Comparison of ENCODE assay signal across 14 cellular contexts in the genomic region with DNA sequence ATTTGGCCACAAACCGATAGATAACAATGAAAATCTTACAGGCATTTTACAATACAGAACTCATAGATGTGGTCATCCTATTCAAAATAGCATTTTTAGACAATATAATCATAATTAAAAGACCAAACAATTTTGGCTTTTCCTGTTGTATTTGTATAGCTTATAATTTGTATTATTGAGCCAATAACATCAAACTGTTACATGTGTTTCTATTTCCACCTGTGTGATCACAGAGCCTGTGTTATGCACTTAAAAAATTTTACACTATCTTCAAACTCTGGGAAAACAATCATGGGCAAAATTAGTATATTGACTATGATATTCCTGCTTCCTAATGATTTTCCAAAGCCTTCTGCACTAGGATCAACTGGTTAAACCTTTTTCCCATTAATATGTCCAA. TPM values are rescaled to one million over a fixed set of nuclear protein-coding genes. Genes with fewer than 3 reads are reported as not detected.
DNase-seq lines count a peak whose midpoint lies in the region; ATAC-seq, FAIRE-seq and TF ChIP-seq lines count a peak whose summit lies in the region.
"Had no signal": no experiment of that assay in that cellular context is flagged by ENCODE, and none has a peak within 500 bp of the region (broad histone marks: within the 10 kb centered on the region; RNA-seq: fewer than 3 reads in every experiment).

No MANE protein-coding gene starts in this region.

- H3K27ac Mint-ChIP-seq in activated CD8-positive, alpha-beta memory T cell treated with anti-CD3 and anti-CD28 coated beads, Interleukin-2, amount 10 ng/mL, durations not matched to agents 7 days and 5 days: no peak overlapping the region
- H3K27ac Mint-ChIP-seq in activated CD4-positive, alpha-beta memory T cell treated with anti-CD3 and anti-CD28 coated beads, Interleukin-2, amount 10 ng/mL, durations not matched to agents 7 days and 5 days: no peak overlapping the region
- H3K27ac Mint-ChIP-seq: activated naive CD8-positive, alpha-beta T cell; CD4-positive, CD25-positive, alpha-beta regulatory T cell; effector memory CD8-positive, alpha-beta T cell had no signal

- H3K27ac ChIP-seq in AG04450 (ENCODE audit: low read depth, low read length) (no peak overlapping the region), PC-3 (ENCODE audit: low read length) (no peak overlapping the region), gastrocnemius medialis (peak overlapping the region; percentile 97 to 100 (median 99))

- H3F3A ChIP-seq in PC-3 (ENCODE audit: low read length, unreplicated experiment): no peaks in the 10 kb centered on the region

- H3K4me3 ChIP-seq in AG04450 (ENCODE audit: low read depth, low read length): peak overlapping the region; percentile 77
- peak overlapping the region; percentile 79; the same call in 1 of the 2 replicates for H3K4me3 ChIP-seq in PC-3 (ENCODE audit: low read length)
- peak overlapping the region; percentile 81 for H3K4me3 ChIP-seq in fibroblast of villous mesenchyme (ENCODE audit: low read depth, low read length)
- peak overlapping the region; percentile 87 to 93 (median 90) for H3K4me3 ChIP-seq in gastrocnemius medialis

- BruUV-seq in PC-3 (replicated peaks; lab: Mats Ljungman, UMichigan): no TSS peak

- ATAC-seq in PC-3 (no peak), gastrocnemius medialis (no peak)
- no peak for ATAC-seq in activated CD8-positive, alpha-beta memory T cell treated with anti-CD3 and anti-CD28 coated beads, Interleukin-2, amount 10 ng/mL, durations not matched to agents 7 days and 5 days

- H3K79me2 ChIP-seq in PC-3 (ENCODE audit: low read length): no peaks in the 10 kb centered on the region

- CTCF ChIA-PET in AG04450 (lab: Charles Lee): interaction anchor here (0.6 kb wide), 1 partner anchor 96 kb away, joined by 3 read pairs; no protein-coding TSS in a partner anchor
- CTCF ChIA-PET in PC-3 (lab: Charles Lee): interaction anchor here (1.6 kb wide), 1 partner anchor 22 kb away, joined by 5 read pairs; no protein-coding TSS in a partner anchor
- CTCF ChIA-PET in activated CD8-positive, alpha-beta memory T cell treated with anti-CD3 and anti-CD28 coated beads, Interleukin-2, amount 10 ng/mL, durations not matched to agents 7 days and 5 days (lab: Charles Lee): no interaction called here
- CTCF ChIA-PET in activated CD4-positive, alpha-beta memory T cell treated with anti-CD3 and anti-CD28 coated beads, Interleukin-2, amount 10 ng/mL, durations not matched to agents 7 days and 5 days (lab: Charles Lee): no interaction called here

- H3K36me3 ChIP-seq in PC-3 (ENCODE audit: low read depth, low read length) (no peaks in the 10 kb centered on the region), gastrocnemius medialis (no peaks in the 10 kb centered on the region)

- no peaks in the 10 kb centered on the region for H3K27me3 ChIP-seq in AG04450 (ENCODE audit: control insufficient read depth, insufficient read depth, low read length)
- no peaks in the 10 kb centered on the region for H3K27me3 ChIP-seq in PC-3 (ENCODE audit: low read length)
- no peaks in the 10 kb centered on the region for H3K27me3 ChIP-seq in gastrocnemius medialis

- no peak overlapping the region for H3K9ac ChIP-seq in PC-3 (ENCODE audit: low read length)

- intact Hi-C loops in PC-3 (cut with micrococcal nuclease) (loop anchor here (2.0 kb wide), 1 partner anchor 49 kb away; no protein-coding TSS in a partner anchor), gastrocnemius medialis (cut with DNase I; ENCODE audit: low total_unique reads) (loop anchor here (2.0 to 5.0 kb wide), 2 partner anchors 31 to 1105 kb away; no protein-coding TSS in a partner anchor)

- no peak for TF ChIP-seq POLR2A in gastrocnemius medialis (IDR thresholded peaks at IDR 0.05)

- FAIRE-seq in RCC 7860 (lab: Jason Lieb, UNC): no peak
- FAIRE-seq: HTR-8/SVneo had no signal

- in situ Hi-C loops in gastrocnemius medialis (cut with MboI; ENCODE audit: low sequenced_read_pairs in 4 of 4): loop anchor here in 1 of 4 donors (25.0 kb wide), 1 partner anchor 1120 kb away; no protein-coding TSS in a partner anchor

- no peaks in the 10 kb centered on the region for H4K20me1 ChIP-seq in PC-3 (ENCODE audit: low read length)

- H3K4me1 Mint-ChIP-seq in activated CD8-positive, alpha-beta memory T cell treated with anti-CD3 and anti-CD28 coated beads, Interleukin-2, amount 10 ng/mL, durations not matched to agents 7 days and 5 days: peaks cover 8% of the 10 kb centered on the region
- H3K4me1 Mint-ChIP-seq in activated CD4-positive, alpha-beta memory T cell treated with anti-CD3 and anti-CD28 coated beads, Interleukin-2, amount 10 ng/mL, durations not matched to agents 7 days and 5 days: peaks cover 8% of the 10 kb centered on the region

- no peaks in the 10 kb centered on the region for H3K36me3 Mint-ChIP-seq in activated CD8-positive, alpha-beta memory T cell treated with anti-CD3 and anti-CD28 coated beads, Interleukin-2, amount 10 ng/mL, durations not matched to agents 7 days and 5 days
- H3K36me3 Mint-ChIP-seq in activated CD4-positive, alpha-beta memory T cell treated with anti-CD3 and anti-CD28 coated beads, Interleukin-2, amount 10 ng/mL, durations not matched to agents 7 days and 5 days (ENCODE audit: low read depth): no peaks in the 10 kb centered on the region
- H3K36me3 Mint-ChIP-seq: activated naive CD8-positive, alpha-beta T cell; CD4-positive, CD25-positive, alpha-beta regulatory T cell had no signal

- H3K9me3 ChIP-seq in AG04450 (ENCODE audit: control insufficient read depth, insufficient read depth, low read length) (peaks cover 2% of the 10 kb centered on the region; the same call in 1 of the 2 replicates), PC-3 (ENCODE audit: low read length) (no peaks in the 10 kb centered on the region), gastrocnemius medialis (no peaks in the 10 kb centered on the region)

- no peaks in the 10 kb centered on the region for H3K9me3 Mint-ChIP-seq in activated CD8-positive, alpha-beta memory T cell treated with anti-CD3 and anti-CD28 coated beads, Interleukin-2, amount 10 ng/mL, durations not matched to agents 7 days and 5 days (ENCODE audit: low read depth)
- no peaks in the 10 kb centered on the region for H3K9me3 Mint-ChIP-seq in activated CD4-positive, alpha-beta memory T cell treated with anti-CD3 and anti-CD28 coated beads, Interleukin-2, amount 10 ng/mL, durations not matched to agents 7 days and 5 days
- H3K9me3 Mint-ChIP-seq: effector memory CD8-positive, alpha-beta T cell had no signal

- peak overlapping the region; percentile 95; the same call in 1 of the 2 replicates for H2AFZ ChIP-seq in PC-3 (ENCODE audit: low read length)

- no peak overlapping the region for H3K4me3 Mint-ChIP-seq in activated CD8-positive, alpha-beta memory T cell treated with anti-CD3 and anti-CD28 coated beads, Interleukin-2, amount 10 ng/mL, durations not matched to agents 7 days and 5 days
- H3K4me3 Mint-ChIP-seq in activated CD4-positive, alpha-beta memory T cell treated with anti-CD3 and anti-CD28 coated beads, Interleukin-2, amount 10 ng/mL, durations not matched to agents 7 days and 5 days: no peak overlapping the region
- H3K4me3 Mint-ChIP-seq: activated naive CD8-positive, alpha-beta T cell had no signal

- POLR2A ChIA-PET in AG04450 (lab: Yijun Ruan, JAX) (interaction anchor here (1.0 kb wide), 1 partner anchor 119 kb away, joined by 3 read pairs; no protein-coding TSS in a partner anchor), PC-3 (lab: Charles Lee; ENCODE audit: unreplicated experiment) (no interaction called here)
- POLR2A ChIA-PET in activated CD4-positive, alpha-beta memory T cell treated with anti-CD3 and anti-CD28 coated beads, Interleukin-2, amount 10 ng/mL, durations not matched to agents 7 days and 5 days (lab: Charles Lee): interaction anchor here (1.2 kb wide), 2 partner anchors 163 to 164 kb away, joined by 3 to 4 read pairs; partner anchors contain the start of gene CDK1

- H3K4me1 ChIP-seq in PC-3 (ENCODE audit: insufficient read depth, low read length) (peaks cover 26% of the 10 kb centered on the region), gastrocnemius medialis (peaks cover 45 to 66% of the 10 kb centered on the region in 2 donors)

- H3K4me2 ChIP-seq in PC-3 (ENCODE audit: low read length): peak overlapping the region; percentile 88

- no peak for TF ChIP-seq CTCF in AG04450 (IDR thresholded peaks at IDR 0.05; ENCODE audit: low read depth, low read length)
- no peak for TF ChIP-seq CTCF in PC-3 (conservative IDR thresholded peaks at IDR 0.05; ENCODE audit: low read depth, low read length)
- TF ChIP-seq CTCF in fibroblast of villous mesenchyme (IDR thresholded peaks at IDR 0.05; ENCODE audit: insufficient read depth, low read depth, low read length): no peak
- TF ChIP-seq CTCF in gastrocnemius medialis (IDR thresholded peaks at IDR 0.05 in 4 of 5, conservative IDR thresholded peaks at IDR 0.05 in 1 of 5): no peak

- H3K9me2 ChIP-seq in PC-3 (replicated peaks; ENCODE audit: low read length): no peaks in the 10 kb centered on the region

- DNase-seq in AG04450 (ENCODE audit: low read depth, low spot score): no peak
- DNase-seq in PC-3: no peak
- DNase-seq in fibroblast of villous mesenchyme (ENCODE audit: low read depth): no peak
- DNase-seq in gastrocnemius medialis: no peak
- no peak for DNase-seq in activated CD4-positive, alpha-beta T cell treated with anti-CD3 and anti-CD28 coated beads for 48 hours
- DNase-seq in activated CD8-positive, alpha-beta memory T cell treated with anti-CD3 and anti-CD28 coated beads, Interleukin-2, amount 10 ng/mL, durations not matched to agents 7 days and 5 days: no peak
- no peak for DNase-seq in activated CD4-positive, alpha-beta memory T cell treated with anti-CD3 and anti-CD28 coated beads, Interleukin-2, amount 10 ng/mL, durations not matched to agents 7 days and 5 days
- DNase-seq in RCC 7860 (ENCODE audit: low spot score): no peak
- DNase-seq: NCI-H2029 treated with DMSO at 0.1 percent for 48 hours; stimulated activated CD4-positive, alpha-beta T cell treated with anti-CD3 and anti-CD28 coated beads, Interleukin-4, amount 100 ng/mL, for 4 hours had no signal

- H3K27me3 Mint-ChIP-seq in activated CD8-positive, alpha-beta memory T cell treated with anti-CD3 and anti-CD28 coated beads, Interleukin-2, amount 10 ng/mL, durations not matched to agents 7 days and 5 days: peaks cover 72% of the 10 kb centered on the region
- H3K27me3 Mint-ChIP-seq in activated CD4-positive, alpha-beta memory T cell treated with anti-CD3 and anti-CD28 coated beads, Interleukin-2, amount 10 ng/mL, durations not matched to agents 7 days and 5 days: peaks cover 63% of the 10 kb centered on the region

RNA-seq across cellular contexts. Expression of gene RHOBTB1, which starts 1.9 kb away (rescaled TPM):
- 33.8 and 37.4 TPM in 2 replicates for polyA plus RNA-seq in AG04450 (2011; rRNA removed)
- 37.7 and 38.4 TPM in 2 replicates for polyA minus RNA-seq in AG04450 (2011; rRNA and poly(A)+ RNA removed)
- total RNA-seq in PC-3 (2014; rRNA removed): 6.7 and 7.0 TPM in 2 replicates
- 26.8 and 42.2 TPM in 2 replicates for total RNA-seq in fibroblast of villous mesenchyme
- total RNA-seq in gastrocnemius medialis: 10 to 100 TPM; 22.2 to 47.7 (median 33.5) TPM
- total RNA-seq in activated CD8-positive, alpha-beta memory T cell treated with anti-CD3 and anti-CD28 coated beads, Interleukin-2, amount 10 ng/mL, durations not matched to agents 7 days and 5 days: under 1 TPM in 1 of 2 experiments, not detected in 1; 0.07 TPM
- total RNA-seq in activated CD4-positive, alpha-beta memory T cell treated with anti-CD3 and anti-CD28 coated beads, Interleukin-2, amount 10 ng/mL, durations not matched to agents 7 days and 5 days: under 1 TPM in 1 of 2 experiments, not detected in 1; 0.05 TPM
- polyA plus RNA-seq: CD4-positive, CD25-positive, alpha-beta regulatory T cell had no signal

Comparison
In these comparisons a context has a peak if more than half of its experiments do, and no peak if none do; other contexts are left out.
1. H3K27ac ChIP-seq: peak in gastrocnemius medialis (4 of 4); none in AG04450 (single experiment) and PC-3 (single experiment).
2. CTCF ChIA-PET loops: an anchor here in AG04450 (0.6 kb wide) and PC-3 (1.6 kb wide); none called in activated CD8-positive, alpha-beta memory T cell treated with anti-CD3 and anti-CD28 coated beads, Interleukin-2, amount 10 ng/mL, durations not matched to agents 7 days and 5 days and activated CD4-positive, alpha-beta memory T cell treated with anti-CD3 and anti-CD28 coated beads, Interleukin-2, amount 10 ng/mL, durations not matched to agents 7 days and 5 days.
3. Peak in every context shown above with its lines, with median percentiles within 50 percentile points of each other: H3K4me3 ChIP-seq.